22 cellular contexts compared by ENCODE assay signal in genomic region chr2:203660465-203660864, GRCh38.
"Had no signal": no experiment of that assay in that cellular context is flagged by ENCODE, and none has a peak within 500 bp of the region (broad histone marks: within the 10 kb centered on the region; RNA-seq: fewer than 3 reads in every experiment).

No MANE protein-coding gene starts in this region.

- H3K4me3 Mint-ChIP-seq: immature natural killer cell had no signal

- DNase-seq: colonic mucosa; cortex of kidney; dermis blood vessel endothelial cell; dorsolateral prefrontal cortex; effector CD4-positive, alpha-beta T cell; effector memory CD4-positive, alpha-beta T cell; foreskin keratinocyte; heart left ventricle; hypothalamus; immature natural killer cell; islet precursor cell; kidney; kidney glomerular epithelial cell; left colon; left ventricle myocardium inferior; lower lobe of right lung; mesenchymal stem cell; midbrain; naive thymus-derived CD4-positive, alpha-beta T cell had no signal

- H3K27me3 Mint-ChIP-seq: naive thymus-derived CD4-positive, alpha-beta T cell had no signal

- H3K27me3 ChIP-seq: colonic mucosa, dorsolateral prefrontal cortex, esophagus muscularis mucosa, foreskin keratinocyte, gastroesophageal sphincter, heart left ventricle, hepatocyte had no signal

- H3K9me3 Mint-ChIP-seq: immature natural killer cell had no signal

- H2AFZ ChIP-seq: hepatocyte had no signal

- H3K4me1 Mint-ChIP-seq: immature natural killer cell had no signal

- H3K36me3 ChIP-seq: colonic mucosa, esophagus muscularis mucosa, gastroesophageal sphincter, heart left ventricle, left ventricle myocardium inferior, lower lobe of right lung had no signal

- H3K27ac ChIP-seq: colonic mucosa, esophagus muscularis mucosa, foreskin keratinocyte, gastroesophageal sphincter, hepatocyte, left ventricle myocardium inferior, lower lobe of right lung had no signal

- H3K36me3 Mint-ChIP-seq: immature natural killer cell had no signal

- H3K4me3 ChIP-seq: colonic mucosa, dorsolateral prefrontal cortex, esophagus muscularis mucosa, gastroesophageal sphincter, heart left ventricle, hepatocyte, left ventricle myocardium inferior, lower lobe of right lung had no signal

- H3K9me3 ChIP-seq: colonic mucosa, esophagus muscularis mucosa, gastroesophageal sphincter, heart left ventricle, left ventricle myocardium inferior, lower lobe of right lung had no signal

- H3K27ac Mint-ChIP-seq: immature natural killer cell had no signal

- H3K4me1 ChIP-seq: esophagus muscularis mucosa, gastroesophageal sphincter had no signal

- H3K79me2 ChIP-seq: hepatocyte had no signal
